8 cellular contexts compared by ENCODE assay signal in genomic region chr1:26530898-26531598, GRCh38. TPM values are rescaled to one million over a fixed set of nuclear protein-coding genes. Genes with fewer than 3 reads are reported as not detected.
DNase-seq lines count a peak whose midpoint lies in the region; ATAC-seq and TF ChIP-seq lines count a peak whose summit lies in the region.

No MANE protein-coding gene starts in this region.

- H3K4me3 ChIP-seq in right cardiac atrium (ENCODE audit: low read length), result no peak overlapping the region
- peak overlapping the region; percentile 77 for H3K4me3 ChIP-seq in smooth muscle cell

- H3K79me2 ChIP-seq in smooth muscle cell (ENCODE audit: low read depth), result no peaks in the 10 kb centered on the region

- no peaks in the 10 kb centered on the region for H3K27me3 ChIP-seq in right cardiac atrium (ENCODE audit: control insufficient read depth, insufficient read depth)
- H3K27me3 ChIP-seq in smooth muscle cell (ENCODE audit: low read depth), result no peaks in the 10 kb centered on the region

- TF ChIP-seq CTCF in VCaP (conservative IDR thresholded peaks at IDR 0.05), result peak; percentile 60
- peak; percentile 26 for TF ChIP-seq CTCF in smooth muscle cell (IDR thresholded peaks at IDR 0.05; ENCODE audit: borderline replicate concordance, insufficient read depth, poor library complexity, severe bottlenecking)

- H3K9me3 ChIP-seq in right cardiac atrium (ENCODE audit: control insufficient read depth, low read length) (no peaks in the 10 kb centered on the region), smooth muscle cell (replicated peaks; ENCODE audit: low read depth) (no peaks in the 10 kb centered on the region)

- H3K4me2 ChIP-seq in smooth muscle cell, result peak overlapping the region; percentile 98

- ATAC-seq in right cardiac atrium (peak; percentile 41 to 52), HG03175 (IDR thresholded peaks at IDR 0.05; ENCODE audit: unreplicated experiment) (no peak), GM21786 (IDR thresholded peaks at IDR 0.05; ENCODE audit: unreplicated experiment) (no peak)

- peak; percentile 25 for DNase-seq in stimulated activated CD4-positive, alpha-beta T cell treated with anti-CD3 and anti-CD28 coated beads, Interleukin-15, amount 100 ng/mL, for 24 hours
- no peak for DNase-seq in stimulated activated CD4-positive, alpha-beta T cell treated with anti-CD3 and anti-CD28 coated beads, Interleukin-2, amount 100 ng/mL, for 48 hours
- peak; percentile 90 for DNase-seq in NCI-H1092 (lab: John Stamatoyannopoulos, UW)
- no peak for DNase-seq in right cardiac atrium
- no peak for DNase-seq in smooth muscle cell (lab: John Stamatoyannopoulos, UW; ENCODE audit: unreplicated experiment)

- 79% methylated on average over 9 of the region's 9 CpGs for WGBS in right cardiac atrium
- 32% methylated on average over 9 of the region's 9 CpGs for WGBS in smooth muscle cell (ENCODE audit: low lambda C conversion rate)

- no peaks in the 10 kb centered on the region for H3F3A ChIP-seq in smooth muscle cell (ENCODE audit: low read depth)

- H2AFZ ChIP-seq in smooth muscle cell (ENCODE audit: low read depth), result no peak overlapping the region

- no peaks in the 10 kb centered on the region for H3K4me1 ChIP-seq in right cardiac atrium (ENCODE audit: control insufficient read depth, insufficient read depth, low read length)
- H3K4me1 ChIP-seq in smooth muscle cell (ENCODE audit: low read depth), result peaks cover 15% of the 10 kb centered on the region

- intact Hi-C loops in right cardiac atrium (cut with DNase I), result no loop called here

- H3K27ac ChIP-seq in VCaP (peak overlapping the region; percentile 75), right cardiac atrium (ENCODE audit: low read length) (no peak overlapping the region), smooth muscle cell (ENCODE audit: low read depth) (peak overlapping the region; percentile 2)

- H3K9ac ChIP-seq in smooth muscle cell (ENCODE audit: low read depth), result no peak overlapping the region

- H4K20me1 ChIP-seq in smooth muscle cell (ENCODE audit: low read depth), result no peaks in the 10 kb centered on the region

- no peaks in the 10 kb centered on the region for H3K36me3 ChIP-seq in smooth muscle cell (ENCODE audit: low read depth)

RNA-seq across cellular contexts. Expression of gene RPS6KA1, which starts 1.5 kb away (rescaled TPM):
- 1 to 10 TPM; 2.7 to 7.0 (median 5.6) TPM for total RNA-seq in right cardiac atrium
- 2.0 TPM for polyA plus RNA-seq in right cardiac atrium
- 7.9 and 34.6 TPM in 2 replicates for total RNA-seq in smooth muscle cell
- polyA plus RNA-seq in smooth muscle cell, result 10.1 and 15.8 TPM in 2 replicates

RNA-seq across cellular contexts. Expression of gene HMGN2, which starts 58.8 kb away (rescaled TPM):
- total RNA-seq in right cardiac atrium (100 to 1,000 TPM; 125 to 176 (median 136) TPM), smooth muscle cell (170 TPM in 2 replicates)
- polyA plus RNA-seq in right cardiac atrium (152 TPM), smooth muscle cell (380 and 448 TPM in 2 replicates)

Comparison
In these comparisons a context has a peak if more than half of its experiments do, and no peak if none do; other contexts are left out.
1. DNase-seq: peak in stimulated activated CD4-positive, alpha-beta T cell treated with anti-CD3 and anti-CD28 coated beads, Interleukin-15, amount 100 ng/mL, for 24 hours (single experiment) and NCI-H1092 (single experiment); none in stimulated activated CD4-positive, alpha-beta T cell treated with anti-CD3 and anti-CD28 coated beads, Interleukin-2, amount 100 ng/mL, for 48 hours (0 of 2), right cardiac atrium (0 of 3) and smooth muscle cell (single experiment).
2. ATAC-seq: peak in right cardiac atrium (2 of 2); none in HG03175 (single experiment) and GM21786 (single experiment).